Comparison of ENCODE assay signal across 1 cellular context in genomic region chr1:226548281-226549093, GRCh38.
A peak's percentile ranks its signal among the peaks of the same experiment; 100 is the strongest.
TF ChIP-seq lines count a peak whose summit lies in the region.

Gene STUM, plus strand, starts transcription at chr1:226548764. Its CDS starts 141 bp downstream, at chr1:226548905.

TF ChIP-seq in HEK293T, 16 proteins besides CTCF, POLR2A, EP300 and RAD21 (continued from another document):
- TF ChIP-seq NFRKB (IDR thresholded peaks at IDR 0.05) (no peak), ARNT (IDR thresholded peaks at IDR 0.05) (0 out of 2 replicates have a peak, but pooled peaks have one; percentile 56), L3MBTL2 (conservative IDR thresholded peaks at IDR 0.05) (peak; percentile 82)
